16 cellular contexts compared by ENCODE assay signal in the genomic region with DNA sequence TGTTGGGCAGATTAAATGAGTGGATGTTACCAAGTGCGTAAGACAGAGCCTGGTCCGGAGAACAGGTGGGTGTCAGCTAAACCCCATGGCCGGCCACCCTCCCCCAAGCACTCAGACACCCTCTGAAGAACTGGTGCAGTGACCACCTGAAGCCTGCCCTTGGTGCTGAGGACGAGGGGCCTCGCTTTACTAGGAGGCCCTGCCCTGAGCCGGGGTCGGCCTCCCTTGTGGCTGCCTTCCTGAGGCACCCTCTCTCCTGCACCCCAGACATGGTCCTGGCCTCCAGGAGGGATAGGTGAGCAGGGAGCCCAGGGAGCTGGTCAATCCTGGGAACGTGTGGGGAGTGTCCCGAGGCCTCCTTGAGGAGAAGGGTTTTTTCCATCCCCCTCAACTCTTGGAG. TPM values are rescaled to one million over a fixed set of nuclear protein-coding genes. Genes with fewer than 3 reads are reported as not detected.
"Had no signal": no experiment of that assay in that cellular context is flagged by ENCODE, and none has a peak within 500 bp of the region (broad histone marks: within the 10 kb centered on the region; RNA-seq: fewer than 3 reads in every experiment).

No MANE protein-coding gene starts in this region.

- H3K4me3 ChIP-seq: esophagus squamous epithelium, lung, prostate gland, SK-N-MC, thyroid gland had no signal

- H3K27ac Mint-ChIP-seq: activated CD4-positive, alpha-beta memory T cell treated with anti-CD3 and anti-CD28 coated beads for 36 hours; activated CD8-positive, alpha-beta memory T cell treated with anti-CD3 and anti-CD28 coated beads, Interleukin-2, amount 10 ng/mL, durations not matched to agents 7 days and 5 days; activated T-helper 2 cell treated with anti-CD3 and anti-CD28 coated beads, Interferon-gamma antibody, Interleukin-2, Interleukin-4, amounts not matched to agents 10 μg/mL and 5 μg/mL and 100 μg/mL, durations not matched to agents 14 hours and 24 hours and 36 hours; immature natural killer cell; naive B cell; stimulated activated effector memory CD8-positive, alpha-beta T cell treated with anti-CD3 and anti-CD28 coated beads, Interleukin-12 subunit alpha, Interleukin-12 subunit beta, amount 100 ng/mL, for 72 hours had no signal

- H3K36me3 ChIP-seq: esophagus squamous epithelium, prostate gland, thyroid gland had no signal

- ATAC-seq: activated CD8-positive, alpha-beta memory T cell treated with anti-CD3 and anti-CD28 coated beads, Interleukin-2, amount 10 ng/mL, durations not matched to agents 7 days and 5 days; stimulated activated effector memory CD8-positive, alpha-beta T cell treated with anti-CD3 and anti-CD28 coated beads, Interleukin-12 subunit alpha, Interleukin-12 subunit beta, amount 100 ng/mL, for 72 hours had no signal

- H3K9me3 ChIP-seq: prostate gland, thyroid gland had no signal

- H3K27ac ChIP-seq: esophagus squamous epithelium, prostate gland, SK-N-MC, thyroid gland had no signal

- H3K36me3 Mint-ChIP-seq: activated CD4-positive, alpha-beta memory T cell treated with anti-CD3 and anti-CD28 coated beads for 36 hours; activated CD8-positive, alpha-beta memory T cell treated with anti-CD3 and anti-CD28 coated beads, Interleukin-2, amount 10 ng/mL, durations not matched to agents 7 days and 5 days had no signal

- H3K4me3 Mint-ChIP-seq: activated CD4-positive, alpha-beta memory T cell treated with anti-CD3 and anti-CD28 coated beads for 36 hours; activated CD8-positive, alpha-beta memory T cell treated with anti-CD3 and anti-CD28 coated beads, Interleukin-2, amount 10 ng/mL, durations not matched to agents 7 days and 5 days; immature natural killer cell; stimulated activated effector memory CD8-positive, alpha-beta T cell treated with anti-CD3 and anti-CD28 coated beads, Interleukin-12 subunit alpha, Interleukin-12 subunit beta, amount 100 ng/mL, for 72 hours had no signal

- FAIRE-seq: urothelium cell line had no signal

- DNase-seq: activated CD4-positive, alpha-beta memory T cell treated with anti-CD3 and anti-CD28 coated beads for 36 hours; activated CD4-positive, alpha-beta T cell treated with anti-CD3 and anti-CD28 coated beads for 1 hour; activated CD8-positive, alpha-beta memory T cell treated with anti-CD3 and anti-CD28 coated beads, Interleukin-2, amount 10 ng/mL, durations not matched to agents 7 days and 5 days; activated naive CD4-positive, alpha-beta T cell treated with anti-CD3 and anti-CD28 coated beads, Interleukin-2, amount 50 U/mL, for 16 hours; activated T-cell treated with anti-CD3 and anti-CD28 coated beads, Interleukin-2, amount 50 U/mL, for 1 hour; esophagus squamous epithelium; immature natural killer cell; naive B cell had no signal

RNA-seq across cellular contexts. Expression of a gene that starts 4.9 kb away (rescaled TPM):
- polyA plus RNA-seq: immature natural killer cell had no signal

RNA-seq across cellular contexts. Expression of a gene that starts 48.0 kb away (rescaled TPM):
- total RNA-seq: activated CD4-positive, alpha-beta memory T cell treated with anti-CD3 and anti-CD28 coated beads for 36 hours; activated CD8-positive, alpha-beta memory T cell treated with anti-CD3 and anti-CD28 coated beads, Interleukin-2, amount 10 ng/mL, durations not matched to agents 7 days and 5 days; activated T-helper 2 cell treated with anti-CD3 and anti-CD28 coated beads, Interferon-gamma antibody, Interleukin-2, Interleukin-4, amounts not matched to agents 10 μg/mL and 5 μg/mL and 100 μg/mL, durations not matched to agents 14 hours and 24 hours and 36 hours; fibroblast of villous mesenchyme had no signal
- polyA plus RNA-seq: immature natural killer cell had no signal
